ENCODE assay signal across 24 cellular contexts in genomic region chr2:236777408-236777807, GRCh38.
DNase-seq lines count a peak whose midpoint lies in the region; ATAC-seq and TF ChIP-seq lines count a peak whose summit lies in the region.
"Had no signal": no experiment of that assay in that cellular context is flagged by ENCODE, and none has a peak within 500 bp of the region (broad histone marks: within the 10 kb centered on the region; RNA-seq: fewer than 3 reads in every experiment).

No MANE protein-coding gene starts in this region.

- H3K27me3 ChIP-seq in mesenchymal stem cell (ENCODE audit: control insufficient read depth in 1 of 2, insufficient read depth in 1 of 2, low read length in 2 of 2) (peaks cover 0 to 2% of the 10 kb centered on the region in 2 experiments), subcutaneous abdominal adipose tissue (ENCODE audit: control insufficient read depth in 5 of 5, insufficient read depth in 4 of 5, low read length in 5 of 5) (no peaks in the 10 kb centered on the region), A673 (replicated peaks; ENCODE audit: insufficient read depth, low read depth, low read length, poor library complexity) (no peaks in the 10 kb centered on the region)
- H3K27me3 ChIP-seq: adrenal gland, colonic mucosa, neural progenitor cell, right lobe of liver had no signal

- H3K27ac ChIP-seq in VCaP (peak overlapping the region; percentile 51), mesenchymal stem cell (ENCODE audit: low read length, poor library complexity, severe bottlenecking) (no peak overlapping the region), subcutaneous abdominal adipose tissue (ENCODE audit: low read depth, low read length) (peak overlapping the region; percentile 67), A673 (ENCODE audit: low read depth, low read length, poor library complexity, severe bottlenecking) (no peak overlapping the region), caudate nucleus (ENCODE audit: low read depth, low read length) (no peak overlapping the region)
- H3K27ac ChIP-seq: adrenal gland, colonic mucosa, neural progenitor cell, right lobe of liver had no signal

- no peak overlapping the region for H3K23ac ChIP-seq in mesenchymal stem cell (ENCODE audit: low read length in 2 of 2)

- POLR2A ChIA-PET in A673 (lab: Charles Lee; ENCODE audit: low non-redundant PET): no interaction called here

- DNase-seq in NOMO-1 treated with DMSO at 0.1 percent for 48 hours (lab: John Stamatoyannopoulos, UW; ENCODE audit: unreplicated experiment) (peak; percentile 7), NOMO-1 (lab: John Stamatoyannopoulos, UW; ENCODE audit: unreplicated experiment in 2 of 2) (no peak), mesenchymal stem cell (no peak), A673 (ENCODE audit: low spot score) (no peak), caudate nucleus (lab: John Stamatoyannopoulos, UW) (no peak)
- DNase-seq: activated CD4-positive, alpha-beta T cell treated with anti-CD3 and anti-CD28 coated beads, Interleukin-2, amount 50 U/mL, for 4 hours; activated naive CD4-positive, alpha-beta T cell; activated T-cell treated with anti-CD3 and anti-CD28 coated beads, Interleukin-2, amount 50 U/mL, for 72 hours; adrenal gland; Caco-2; colonic mucosa; DND-41; effector memory CD8-positive, alpha-beta T cell; NCI-H1105 treated with DMSO at 0.1 percent for 48 hours; NCI-H1930; NCI-H774; posterior cingulate gyrus; right lobe of liver; stimulated activated naive CD8-positive, alpha-beta T cell treated with anti-CD3 and anti-CD28 coated beads, Interleukin-15, Interleukin-2, amounts not matched to agents 100 U/mL and 50 U/mL, for 24 hours had no signal

- H3K4me2 ChIP-seq in mesenchymal stem cell (ENCODE audit: low read length, poor library complexity, severe bottlenecking): no peak overlapping the region
- H3K4me2 ChIP-seq: neural progenitor cell had no signal

- H4K91ac ChIP-seq in mesenchymal stem cell (ENCODE audit: low read length): peak overlapping the region; percentile 57

- H2AK5ac ChIP-seq in mesenchymal stem cell (ENCODE audit: low read length, severe bottlenecking): peak overlapping the region; percentile 96

- H3K36me3 ChIP-seq in mesenchymal stem cell (ENCODE audit: control insufficient read depth in 1 of 2, insufficient read depth in 2 of 2, low read depth in 1 of 2, low read length in 2 of 2) (no peaks in the 10 kb centered on the region), subcutaneous abdominal adipose tissue (ENCODE audit: control insufficient read depth in 5 of 5, insufficient read depth in 5 of 5, low read length in 5 of 5) (no peaks in the 10 kb centered on the region), A673 (ENCODE audit: insufficient read depth, low read length, poor library complexity, severe bottlenecking) (no peaks in the 10 kb centered on the region)
- H3K36me3 ChIP-seq: adrenal gland, colonic mucosa, HAP-1, neural progenitor cell, right lobe of liver had no signal

- H2BK120ac ChIP-seq in mesenchymal stem cell (ENCODE audit: low read depth, low read length): no peak overlapping the region

- H3K79me1 ChIP-seq in mesenchymal stem cell (replicated peaks; ENCODE audit: low read length, poor library complexity, severe bottlenecking): no peaks in the 10 kb centered on the region

- no peak overlapping the region for H3K4ac ChIP-seq in mesenchymal stem cell (ENCODE audit: low read depth in 1 of 2, low read length in 2 of 2)

- H2AFZ ChIP-seq in mesenchymal stem cell (ENCODE audit: low read depth, low read length): no peak overlapping the region
- H2AFZ ChIP-seq: neural progenitor cell had no signal

- H3K4me1 ChIP-seq in mesenchymal stem cell (ENCODE audit: control insufficient read depth, insufficient read depth, low read depth, low read length): peaks cover 24% of the 10 kb centered on the region
- peaks cover 9 to 25% (median 22%) of the 10 kb centered on the region in 5 donors for H3K4me1 ChIP-seq in subcutaneous abdominal adipose tissue (ENCODE audit: control insufficient read depth in 5 of 5, insufficient read depth in 5 of 5, low read length in 5 of 5)
- H3K4me1 ChIP-seq in A673 (ENCODE audit: insufficient read depth, low read length, poor library complexity, severe bottlenecking): no peaks in the 10 kb centered on the region
- H3K4me1 ChIP-seq: adrenal gland, Caco-2, colonic mucosa, HAP-1 had no signal

- H3K14ac ChIP-seq in mesenchymal stem cell (ENCODE audit: low read length in 2 of 2): no peak overlapping the region

- BruUV-seq in A673 (replicated peaks; lab: Mats Ljungman, UMichigan): no TSS peak

- H2BK15ac ChIP-seq in mesenchymal stem cell (ENCODE audit: low read depth, poor library complexity, severe bottlenecking): no peak overlapping the region

- ATAC-seq in HG02763 (IDR thresholded peaks at IDR 0.05; ENCODE audit: unreplicated experiment): no peak
- ATAC-seq: activated T-cell treated with anti-CD3 and anti-CD28 coated beads, Interleukin-2, amount 50 U/mL, for 72 hours; effector memory CD8-positive, alpha-beta T cell; stimulated activated naive CD8-positive, alpha-beta T cell treated with anti-CD3 and anti-CD28 coated beads, Interleukin-15, Interleukin-2, amounts not matched to agents 100 U/mL and 50 U/mL, for 24 hours had no signal

- peak overlapping the region; percentile 56 for H3K9ac ChIP-seq in mesenchymal stem cell (ENCODE audit: low read length)
- no peak overlapping the region for H3K9ac ChIP-seq in subcutaneous abdominal adipose tissue (ENCODE audit: low read length in 5 of 5)
- H3K9ac ChIP-seq: neural progenitor cell had no signal

- H3K4me3 ChIP-seq in mesenchymal stem cell (ENCODE audit: insufficient read depth in 1 of 2, low read depth in 1 of 2, low read length in 2 of 2): no peak overlapping the region
- no peak overlapping the region for H3K4me3 ChIP-seq in subcutaneous abdominal adipose tissue (ENCODE audit: low read depth in 1 of 5, low read length in 5 of 5)
- no peak overlapping the region for H3K4me3 ChIP-seq in A673 (ENCODE audit: low read depth, low read length, poor library complexity, severe bottlenecking)
- H3K4me3 ChIP-seq: adrenal gland, colonic mucosa, HAP-1, neural progenitor cell, right lobe of liver had no signal

- H3K18ac ChIP-seq in mesenchymal stem cell (ENCODE audit: low read depth in 1 of 2, low read length in 2 of 2): no peak overlapping the region

- peak overlapping the region; percentile 6 for H4K8ac ChIP-seq in mesenchymal stem cell (ENCODE audit: low read length)

- no peaks in the 10 kb centered on the region for H3K9me3 ChIP-seq in mesenchymal stem cell (ENCODE audit: control insufficient read depth, low read length)
- no peaks in the 10 kb centered on the region for H3K9me3 ChIP-seq in subcutaneous abdominal adipose tissue (ENCODE audit: control insufficient read depth in 5 of 5, low read length in 5 of 5)
- H3K9me3 ChIP-seq in A673 (ENCODE audit: low read depth, low read length, poor library complexity, severe bottlenecking): no peaks in the 10 kb centered on the region
- H3K9me3 ChIP-seq: adrenal gland, Caco-2, colonic mucosa, HAP-1, right lobe of liver had no signal

- 90% methylated on average over 8 of the region's 8 CpGs for WGBS in mesenchymal stem cell

- CTCF ChIA-PET in A673 (lab: Charles Lee): no interaction called here

- no peak overlapping the region for H2BK12ac ChIP-seq in mesenchymal stem cell (ENCODE audit: low read length in 2 of 2)

- no peak for TF ChIP-seq CTCF in VCaP (conservative IDR thresholded peaks at IDR 0.05)
- no peak for TF ChIP-seq CTCF in A673 (conservative IDR thresholded peaks at IDR 0.05; ENCODE audit: low read depth, low read length)

- intact Hi-C loops in A673 (cut with micrococcal nuclease; ENCODE audit: unreplicated experiment): no loop called here

- no peak overlapping the region for H2BK5ac ChIP-seq in mesenchymal stem cell (ENCODE audit: low read depth, low read length, poor library complexity, severe bottlenecking)

Comparison
In these comparisons a context has a peak if more than half of its experiments do, and no peak if none do; other contexts are left out.
1. H3K27ac ChIP-seq: peak in VCaP (single experiment) and subcutaneous abdominal adipose tissue (single experiment); none in mesenchymal stem cell (single experiment), A673 (single experiment) and caudate nucleus (single experiment).